ENCODE assay signal across 8 cellular contexts in genomic region chr15:31215490-31216209, GRCh38.
DNase-seq lines count a peak whose midpoint lies in the region; ATAC-seq and TF ChIP-seq lines count a peak whose summit lies in the region.

No MANE protein-coding gene starts in this region.

- H3K4me1 ChIP-seq in HUES64 (ENCODE audit: insufficient read depth, low read length) (no peaks in the 10 kb centered on the region), foreskin keratinocyte (no peaks in the 10 kb centered on the region), neutrophil (ENCODE audit: control insufficient read depth in 1 of 2, insufficient read depth in 1 of 2, low read depth in 1 of 2, low read length in 1 of 2) (peaks cover 72 to 95% of the 10 kb centered on the region in 2 experiments)

- peak; percentile 52 for TF ChIP-seq POLR2A in Raji (IDR thresholded peaks at IDR 0.05; ENCODE audit: insufficient read depth, low read depth, low read length)

- H3K27ac ChIP-seq in HUES64 (ENCODE audit: low read depth, low read length), result no peak overlapping the region
- no peak overlapping the region for H3K27ac ChIP-seq in foreskin keratinocyte
- H3K27ac ChIP-seq in neutrophil, result peak overlapping the region; percentile 100
- H3K27ac ChIP-seq in substantia nigra (ENCODE audit: low read depth, low read length, poor library complexity, severe bottlenecking), result peak overlapping the region; percentile 91

- H3K27me3 ChIP-seq in HUES64 (ENCODE audit: insufficient read depth, low read length) (peaks cover 10% of the 10 kb centered on the region; the same call in 1 of the 2 replicates), foreskin keratinocyte (peaks cover 3% of the 10 kb centered on the region), neutrophil (no peaks in the 10 kb centered on the region)

- peak; percentile 73 for ATAC-seq in GM21423 (IDR thresholded peaks at IDR 0.05; ENCODE audit: unreplicated experiment)
- peak; percentile 83 for ATAC-seq in foreskin keratinocyte

- H3K36me3 ChIP-seq in HUES64 (ENCODE audit: insufficient read depth, low read length), result no peaks in the 10 kb centered on the region
- H3K36me3 ChIP-seq in neutrophil, result peaks cover 6% of the 10 kb centered on the region

- peak overlapping the region; percentile 52; the same call in 1 of the 2 replicates for H3K9ac ChIP-seq in HUES64 (ENCODE audit: low read depth, low read length)

- H3K4me3 ChIP-seq in HUES64 (ENCODE audit: low read length) (peak overlapping the region; percentile 64), neutrophil (ENCODE audit: low read depth in 1 of 2, low read length in 1 of 2) (peak overlapping the region; percentile 72 to 96)

- TF ChIP-seq CTCF in foreskin keratinocyte (conservative IDR thresholded peaks at IDR 0.05) (peak; percentile 75), neutrophil (IDR thresholded peaks at IDR 0.05) (peak; percentile 96)

- 1% methylated on average over 66 of the region's 75 CpGs for WGBS in HUES64

- peak; percentile 78 for DNase-seq in DMS53 (lab: John Stamatoyannopoulos, UW)
- peak; percentile 68 for DNase-seq in activated gamma-delta T cell (lab: John Stamatoyannopoulos, UW)
- no peak for DNase-seq in foreskin keratinocyte
- DNase-seq in substantia nigra (lab: John Stamatoyannopoulos, UW), result peak in 43 of 49 donors; percentile 27 to 91 (median 67)

- peaks cover 5% of the 10 kb centered on the region; the same call in 1 of the 2 replicates for H3K9me3 ChIP-seq in HUES64 (ENCODE audit: insufficient read depth, low read depth, low read length)
- no peaks in the 10 kb centered on the region for H3K9me3 ChIP-seq in neutrophil

Comparison
In these comparisons a context has a peak if more than half of its experiments do, and no peak if none do; other contexts are left out.
1. DNase-seq: peak in DMS53 (single experiment), activated gamma-delta T cell (single experiment) and substantia nigra (43 of 49); none in foreskin keratinocyte (0 of 2).
2. H3K27ac ChIP-seq: peak in neutrophil (single experiment) and substantia nigra (single experiment); none in HUES64 (single experiment) and foreskin keratinocyte (single experiment).